19 cellular contexts compared by ENCODE assay signal in the genomic region with DNA sequence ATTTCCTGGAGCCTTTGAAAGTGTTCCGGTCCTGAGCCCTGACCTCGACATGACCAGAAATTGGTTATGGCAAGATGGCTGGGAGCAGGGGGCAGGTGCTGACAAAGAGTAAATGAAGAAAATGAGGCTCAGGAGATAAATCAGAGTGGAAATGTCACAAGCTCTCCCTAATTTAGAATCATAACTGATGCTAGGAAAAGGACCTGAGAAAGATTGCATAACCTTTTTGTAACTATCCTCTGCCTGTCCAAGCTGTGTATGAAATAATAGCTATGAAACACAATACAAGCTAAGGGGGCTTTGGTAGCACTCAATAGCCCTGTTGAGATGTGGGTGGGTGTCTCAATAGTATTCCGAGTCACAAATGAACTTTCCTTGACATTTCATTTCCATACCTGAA. TPM values are rescaled to one million over a fixed set of nuclear protein-coding genes. Genes with fewer than 3 reads are reported as not detected.
"Had no signal": no experiment of that assay in that cellular context is flagged by ENCODE, and none has a peak within 500 bp of the region (broad histone marks: within the 10 kb centered on the region; RNA-seq: fewer than 3 reads in every experiment).

No MANE protein-coding gene starts in this region.

- H3K4me1 ChIP-seq: breast epithelium, parathyroid adenoma, psoas muscle, thyroid gland, upper lobe of left lung, vagina had no signal

- H3K36me3 ChIP-seq: breast epithelium, heart left ventricle, stomach, thyroid gland, upper lobe of left lung, vagina had no signal

- H3K4me3 Mint-ChIP-seq: activated CD4-positive, alpha-beta T cell treated with anti-CD3 and anti-CD28 coated beads for 36 hours; activated CD8-positive, alpha-beta memory T cell treated with anti-CD3 and anti-CD28 coated beads, Interleukin-2, amount 10 ng/mL, durations not matched to agents 7 days and 5 days; activated CD8-positive, alpha-beta T cell treated with anti-CD3 and anti-CD28 coated beads, Interleukin-2, amount 10 ng/mL, durations not matched to agents 7 days and 5 days; endodermal cell; immature natural killer cell; memory B cell; naive thymus-derived CD8-positive, alpha-beta T cell; neural crest cell; stimulated activated naive B cell treated with anti-CD40 and anti-IgM and Interleukin-4, amounts not matched to agents 10 μg/mL and 1 μg/mL and 100 μg/mL, for 72 hours had no signal

- H3K4me3 ChIP-seq: breast epithelium, heart left ventricle, psoas muscle, stomach, thyroid gland, upper lobe of left lung, vagina had no signal

- H3K27ac Mint-ChIP-seq: activated CD4-positive, alpha-beta T cell treated with anti-CD3 and anti-CD28 coated beads for 36 hours; activated CD8-positive, alpha-beta memory T cell treated with anti-CD3 and anti-CD28 coated beads, Interleukin-2, amount 10 ng/mL, durations not matched to agents 7 days and 5 days; activated CD8-positive, alpha-beta T cell treated with anti-CD3 and anti-CD28 coated beads, Interleukin-2, amount 10 ng/mL, durations not matched to agents 7 days and 5 days; activated naive CD4-positive, alpha-beta T cell treated with anti-CD3 and anti-CD28 coated beads, Interleukin-2, amount 50 U/mL, for 72 hours; endodermal cell; immature natural killer cell; memory B cell; naive thymus-derived CD8-positive, alpha-beta T cell; stimulated activated naive B cell treated with anti-CD40 and anti-IgM and Interleukin-4, amounts not matched to agents 10 μg/mL and 1 μg/mL and 100 μg/mL, for 72 hours had no signal

- H3K27me3 ChIP-seq: breast epithelium, heart left ventricle, stomach, thyroid gland, upper lobe of left lung, vagina had no signal

- H3K36me3 Mint-ChIP-seq: activated CD8-positive, alpha-beta memory T cell treated with anti-CD3 and anti-CD28 coated beads, Interleukin-2, amount 10 ng/mL, durations not matched to agents 7 days and 5 days; activated naive CD4-positive, alpha-beta T cell treated with anti-CD3 and anti-CD28 coated beads, Interleukin-2, amount 50 U/mL, for 72 hours; immature natural killer cell; memory B cell; naive thymus-derived CD8-positive, alpha-beta T cell; stimulated activated naive B cell treated with anti-CD40 and anti-IgM and Interleukin-4, amounts not matched to agents 10 μg/mL and 1 μg/mL and 100 μg/mL, for 72 hours had no signal

- H3K9me3 ChIP-seq: breast epithelium, heart left ventricle, psoas muscle, stomach, thyroid gland, upper lobe of left lung, vagina had no signal

- DNase-seq: kidney had no signal

- H3K9me3 Mint-ChIP-seq: activated naive CD4-positive, alpha-beta T cell treated with anti-CD3 and anti-CD28 coated beads, Interleukin-2, amount 50 U/mL, for 72 hours; endodermal cell; immature natural killer cell; memory B cell; naive thymus-derived CD8-positive, alpha-beta T cell; neural crest cell had no signal

- H3K27ac ChIP-seq: breast epithelium, heart left ventricle, parathyroid adenoma, psoas muscle, stomach, thyroid gland, upper lobe of left lung, vagina had no signal

- H3K4me1 Mint-ChIP-seq: activated CD4-positive, alpha-beta T cell treated with anti-CD3 and anti-CD28 coated beads for 36 hours; activated CD8-positive, alpha-beta memory T cell treated with anti-CD3 and anti-CD28 coated beads, Interleukin-2, amount 10 ng/mL, durations not matched to agents 7 days and 5 days; endodermal cell; immature natural killer cell; memory B cell; naive thymus-derived CD8-positive, alpha-beta T cell; stimulated activated naive B cell treated with anti-CD40 and anti-IgM and Interleukin-4, amounts not matched to agents 10 μg/mL and 1 μg/mL and 100 μg/mL, for 72 hours had no signal

RNA-seq across cellular contexts. Expression of a gene that starts 12.9 kb away (rescaled TPM):
- total RNA-seq: activated CD8-positive, alpha-beta memory T cell treated with anti-CD3 and anti-CD28 coated beads, Interleukin-2, amount 10 ng/mL, durations not matched to agents 7 days and 5 days; activated CD8-positive, alpha-beta T cell treated with anti-CD3 and anti-CD28 coated beads, Interleukin-2, amount 10 ng/mL, durations not matched to agents 7 days and 5 days; naive thymus-derived CD8-positive, alpha-beta T cell had no signal
- polyA plus RNA-seq: immature natural killer cell; naive thymus-derived CD8-positive, alpha-beta T cell had no signal

RNA-seq across cellular contexts. Expression of a gene that starts 32.9 kb away (rescaled TPM):
- total RNA-seq: activated CD8-positive, alpha-beta memory T cell treated with anti-CD3 and anti-CD28 coated beads, Interleukin-2, amount 10 ng/mL, durations not matched to agents 7 days and 5 days; activated CD8-positive, alpha-beta T cell treated with anti-CD3 and anti-CD28 coated beads, Interleukin-2, amount 10 ng/mL, durations not matched to agents 7 days and 5 days had no signal
- polyA plus RNA-seq: immature natural killer cell had no signal
